In the genomic region with DNA sequence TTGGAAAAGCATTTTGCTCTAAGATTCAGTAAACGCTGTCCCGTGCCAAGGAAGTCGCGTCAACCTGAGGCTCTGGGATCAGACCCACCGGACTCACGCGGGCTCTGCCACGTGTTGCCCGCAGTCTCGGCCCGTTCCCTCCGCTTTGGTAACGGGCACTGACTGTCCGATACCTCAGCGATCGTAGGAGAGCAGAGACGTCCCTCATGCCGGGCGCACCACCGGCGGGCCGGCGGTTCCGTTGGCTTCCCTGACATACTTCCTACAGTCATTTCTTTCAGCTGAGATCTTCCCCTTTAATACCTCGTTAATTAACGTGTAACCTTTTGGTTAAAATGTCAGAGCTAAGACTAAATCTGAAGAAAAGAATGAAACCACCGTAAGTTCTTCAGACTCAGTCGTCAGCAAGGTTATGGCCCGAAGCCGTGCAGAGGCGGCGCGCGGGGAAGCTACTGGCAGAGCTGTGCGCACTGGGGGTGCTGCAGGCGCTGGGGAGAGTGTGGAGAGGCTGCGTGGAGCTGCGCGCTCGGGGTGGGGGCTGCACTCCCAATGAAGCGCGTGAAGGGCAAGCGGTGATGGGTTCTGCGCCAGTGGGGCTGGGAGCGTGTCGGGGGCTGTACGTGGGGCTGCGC, we compare ENCODE assay signal across 8 cellular contexts. TPM values are rescaled to one million over a fixed set of nuclear protein-coding genes. Genes with fewer than 3 reads are reported as not detected.
DNase-seq lines count a peak whose midpoint lies in the region; ATAC-seq and TF ChIP-seq lines count a peak whose summit lies in the region.
"Not testable (repeated sequence)": the region's sequence is repeated elsewhere in the genome, so short reads cannot be mapped to it uniquely, and the experiment has no call there.

No MANE protein-coding gene starts in this region.

- H3K9me3 ChIP-seq in endodermal cell (ENCODE audit: control insufficient read depth, low read length); muscle layer of duodenum (ENCODE audit: control insufficient read depth in 1 of 2, low read length in 2 of 2); upper lobe of right lung: not testable (repeated sequence)

- intact Hi-C loops in sciatic nerve (cut with DNase I); upper lobe of right lung (cut with DNase I): not testable (repeated sequence)

- WGBS in endodermal cell (ENCODE audit: insufficient coverage in 1 of 2, insufficient read length in 1 of 2), 2 experiments = 7% methylated on average over 48 of the region's 48 CpGs; no CpG with 5 or more reads in 1 of the 2 experiments

- not testable (repeated sequence) for TF ChIP-seq CTCF in endodermal cell (conservative IDR thresholded peaks at IDR 0.05); upper lobe of right lung (IDR thresholded peaks at IDR 0.05)

- H3K27me3 Mint-ChIP-seq in T-cell (peaks cover 25 to 27% of the 10 kb centered on the region in 2 donors), endodermal cell (ENCODE audit: insufficient read depth) (peaks cover 35% of the 10 kb centered on the region)
- H3K27me3 Mint-ChIP-seq in activated naive CD8-positive, alpha-beta T cell treated with anti-CD3 and anti-CD28 coated beads, Interleukin-2, amount 50 U/mL, for 24 hours = peaks cover 27% of the 10 kb centered on the region

- H3K4me3 ChIP-seq in endodermal cell (ENCODE audit: low read length) (peak overlapping the region; percentile 62), muscle layer of duodenum (ENCODE audit: low read depth in 1 of 2, low read length in 2 of 2) (peak overlapping the region; percentile 11 to 84), upper lobe of right lung (peak overlapping the region; percentile 45)

- H3K36me3 ChIP-seq in endodermal cell (ENCODE audit: control insufficient read depth, insufficient read depth, low read length); muscle layer of duodenum (ENCODE audit: control insufficient read depth in 1 of 2, insufficient read depth in 2 of 2, low read length in 2 of 2); upper lobe of right lung: not testable (repeated sequence)

- POLR2A ChIA-PET in T-cell (lab: Charles Lee) = not testable (repeated sequence)

- H3K36me3 Mint-ChIP-seq in T-cell; activated naive CD8-positive, alpha-beta T cell treated with anti-CD3 and anti-CD28 coated beads, Interleukin-2, amount 50 U/mL, for 24 hours (ENCODE audit: low read depth); endodermal cell (ENCODE audit: low read depth): not testable (repeated sequence)

- H3K27ac Mint-ChIP-seq in T-cell; activated naive CD8-positive, alpha-beta T cell treated with anti-CD3 and anti-CD28 coated beads, Interleukin-2, amount 50 U/mL, for 24 hours; endodermal cell: not testable (repeated sequence)

- not testable (repeated sequence) for H3K27ac ChIP-seq in endodermal cell (ENCODE audit: low read depth, low read length); muscle layer of duodenum (ENCODE audit: low read length); upper lobe of right lung

- DNase-seq in T-cell = peak in 3 of 34 experiments; percentile 0 to 10 (median 2)
- DNase-seq in activated naive CD8-positive, alpha-beta T cell treated with anti-CD3 and anti-CD28 coated beads, Interleukin-2, amount 50 U/mL, for 24 hours = peak; percentile 6
- DNase-seq in endodermal cell = peak; percentile 57
- DNase-seq in hypothalamus (lab: John Stamatoyannopoulos, UW) = peak in 28 of 51 donors; percentile 2 to 57 (median 22)
- peak; percentile 51 for DNase-seq in sciatic nerve (ENCODE audit: low spot score)
- peak; percentile 60 for DNase-seq in upper lobe of right lung

- peaks cover 14 to 21% (median 19%) of the 10 kb centered on the region in 3 donors for H3K4me1 Mint-ChIP-seq in T-cell
- peaks cover 15% of the 10 kb centered on the region for H3K4me1 Mint-ChIP-seq in activated naive CD8-positive, alpha-beta T cell treated with anti-CD3 and anti-CD28 coated beads, Interleukin-2, amount 50 U/mL, for 24 hours
- not testable (repeated sequence) for H3K4me1 Mint-ChIP-seq in endodermal cell

- H3K9me3 Mint-ChIP-seq in T-cell; activated naive CD8-positive, alpha-beta T cell treated with anti-CD3 and anti-CD28 coated beads, Interleukin-2, amount 50 U/mL, for 24 hours; endodermal cell: not testable (repeated sequence)

- H3K4me3 Mint-ChIP-seq in T-cell (peak overlapping the region; percentile 69 to 82 (median 76)), endodermal cell (peak overlapping the region; percentile 49)
- H3K4me3 Mint-ChIP-seq in activated naive CD8-positive, alpha-beta T cell treated with anti-CD3 and anti-CD28 coated beads, Interleukin-2, amount 50 U/mL, for 24 hours = peak overlapping the region; percentile 62

- CTCF ChIA-PET in T-cell (lab: Charles Lee) = not testable (repeated sequence)

- peaks cover 29% of the 10 kb centered on the region for H3K27me3 ChIP-seq in endodermal cell (ENCODE audit: control insufficient read depth, insufficient read depth, low read length, poor library complexity, severe bottlenecking)
- not testable (repeated sequence) for H3K27me3 ChIP-seq in muscle layer of duodenum (ENCODE audit: low read depth, low read length)
- H3K27me3 ChIP-seq in upper lobe of right lung = peaks cover 12% of the 10 kb centered on the region

- not testable (repeated sequence) for H3K4me1 ChIP-seq in endodermal cell (ENCODE audit: control insufficient read depth, insufficient read depth, low read length); muscle layer of duodenum (ENCODE audit: control insufficient read depth in 1 of 2, insufficient read depth in 2 of 2, low read length in 2 of 2); upper lobe of right lung

- ATAC-seq in GM19463 (IDR thresholded peaks at IDR 0.05; ENCODE audit: unreplicated experiment) = peak; percentile 46
- ATAC-seq in T-cell (replicated peaks in 1 of 4) = peak in 3 of 4 experiments; percentile 20 to 40 (median 26)
- ATAC-seq in activated naive CD8-positive, alpha-beta T cell treated with anti-CD3 and anti-CD28 coated beads, Interleukin-2, amount 50 U/mL, for 24 hours = peak; percentile 69
- ATAC-seq in sciatic nerve = peak; percentile 59
- ATAC-seq in upper lobe of right lung = peak; percentile 19

- H3K9ac ChIP-seq in endodermal cell (ENCODE audit: extremely low read depth, low read length, poor library complexity, severe bottlenecking) = not testable (repeated sequence)

RNA-seq across cellular contexts. Expression of gene STEAP1, which starts 35.6 kb away (rescaled TPM):
- under 1 TPM in 1 of 5 donors, not detected in 4; 0.19 TPM for total RNA-seq in T-cell
- 1 to 10 TPM in 1 of 2 donors, under 1 TPM in 1; 0.66 to 3.8 TPM for total RNA-seq in endodermal cell
- polyA plus RNA-seq in endodermal cell (2013, experiment 1 of 2) = 3.7 TPM
- polyA plus RNA-seq in endodermal cell (2013, experiment 2 of 2) = 2.5 TPM
- total RNA-seq in sciatic nerve = 17.1 TPM
- total RNA-seq in upper lobe of right lung = 5.7 TPM

Comparison
In these comparisons a context has a peak if more than half of its experiments do, and no peak if none do; other contexts are left out.
1. ATAC-seq: peak in every context shown above with its lines; median percentile 69 in activated naive CD8-positive, alpha-beta T cell treated with anti-CD3 and anti-CD28 coated beads, Interleukin-2, amount 50 U/mL, for 24 hours; 59 in sciatic nerve; 46 in GM19463; 26 in T-cell; 19 in upper lobe of right lung.